In the genomic region with DNA sequence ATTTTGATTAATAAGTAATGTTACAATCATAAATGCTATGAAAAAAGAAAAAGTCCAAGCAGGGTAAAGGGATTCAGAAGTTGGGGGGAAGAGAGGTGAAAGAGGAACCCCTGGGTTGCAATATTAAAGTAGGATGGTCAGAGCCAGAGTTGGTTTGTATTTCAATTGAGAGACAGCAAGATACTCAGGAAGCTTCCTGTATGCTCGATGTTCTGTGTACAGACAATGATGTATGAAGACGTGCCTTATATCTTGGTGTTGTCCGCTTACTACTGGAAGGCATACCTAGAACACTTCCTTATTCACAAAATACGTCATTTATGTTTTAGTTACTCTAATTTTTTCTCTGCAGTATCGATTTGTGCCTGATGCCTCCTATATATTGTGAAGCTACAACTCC, we compare ENCODE assay signal across 12 cellular contexts.
DNase-seq lines count a peak whose midpoint lies in the region; ATAC-seq, FAIRE-seq and TF ChIP-seq lines count a peak whose summit lies in the region.
"Had no signal": no experiment of that assay in that cellular context is flagged by ENCODE, and none has a peak within 500 bp of the region (broad histone marks: within the 10 kb centered on the region; RNA-seq: fewer than 3 reads in every experiment).

No MANE protein-coding gene starts in this region.

- no peak for TF ChIP-seq POLR2A in thyroid gland (IDR thresholded peaks at IDR 0.05)

- H3K27me3 ChIP-seq in DND-41 (ENCODE audit: insufficient read depth, low read length, poor library complexity) (no peaks in the 10 kb centered on the region), OCI-LY3 (ENCODE audit: low read depth, low read length) (no peaks in the 10 kb centered on the region), keratinocyte (ENCODE audit: control insufficient read depth, extremely low read depth, insufficient read depth, low read length) (no peaks in the 10 kb centered on the region), thyroid gland (no peaks in the 10 kb centered on the region), SK-N-SH (ENCODE audit: insufficient read depth) (no peaks in the 10 kb centered on the region)
- H3K27me3 ChIP-seq: ascending aorta had no signal

- no peaks in the 10 kb centered on the region for H3F3A ChIP-seq in SK-N-SH (replicated peaks; ENCODE audit: insufficient read depth)

- H4K20me1 ChIP-seq in DND-41 (ENCODE audit: insufficient read depth, low read length), result peaks cover 67% of the 10 kb centered on the region
- peaks cover 96% of the 10 kb centered on the region for H4K20me1 ChIP-seq in OCI-LY3 (ENCODE audit: insufficient read depth, low read length)
- peaks cover 6% of the 10 kb centered on the region for H4K20me1 ChIP-seq in keratinocyte (ENCODE audit: control insufficient read depth, extremely low read depth, insufficient read depth, low read length)
- peaks cover 92% of the 10 kb centered on the region for H4K20me1 ChIP-seq in SK-N-SH (ENCODE audit: insufficient read depth)

- no peak for TF ChIP-seq EP300 in SK-N-SH (IDR thresholded peaks at IDR 0.05; ENCODE audit: borderline replicate concordance in 1 of 2, low read depth in 1 of 2, low read length in 1 of 2)

- no peak for TF ChIP-seq CTCF in DND-41 (IDR thresholded peaks at IDR 0.05; ENCODE audit: borderline replicate concordance, extremely low read depth, low read length, poor library complexity, severe bottlenecking)
- TF ChIP-seq CTCF in OCI-LY3 (IDR thresholded peaks at IDR 0.05; ENCODE audit: low read depth, low read length), result no peak
- no peak for TF ChIP-seq CTCF in keratinocyte (optimal IDR thresholded peaks at IDR 0.05 in 1 of 3, IDR thresholded peaks at IDR 0.05 in 1 of 3, conservative IDR thresholded peaks at IDR 0.05 in 1 of 3; ENCODE audit: extremely low read depth in 1 of 3, insufficient read depth in 2 of 3, low read length in 3 of 3)
- no peak for TF ChIP-seq CTCF in thyroid gland (IDR thresholded peaks at IDR 0.05)
- no peak for TF ChIP-seq CTCF in SK-N-SH (IDR thresholded peaks at IDR 0.05)

- H3K4me2 ChIP-seq in DND-41 (ENCODE audit: insufficient read depth, low read length) (no peak overlapping the region), OCI-LY3 (ENCODE audit: low read length) (peak overlapping the region; percentile 25; the same call in 1 of the 2 replicates), keratinocyte (ENCODE audit: control insufficient read depth, extremely low read depth, insufficient read depth, low read depth, low read length) (no peak overlapping the region), SK-N-SH (no peak overlapping the region)

- no peak overlapping the region for H3K9ac ChIP-seq in DND-41 (ENCODE audit: low read depth, low read length)
- no peak overlapping the region for H3K9ac ChIP-seq in OCI-LY3 (ENCODE audit: low read length)
- no peak overlapping the region for H3K9ac ChIP-seq in keratinocyte (ENCODE audit: control insufficient read depth, extremely low read depth, insufficient read depth, low read length)
- H3K9ac ChIP-seq in SK-N-SH, result no peak overlapping the region

- H3K9me3 ChIP-seq in DND-41 (ENCODE audit: insufficient read depth, low read length, severe bottlenecking) (no peaks in the 10 kb centered on the region), OCI-LY3 (ENCODE audit: insufficient read depth, low read length) (no peaks in the 10 kb centered on the region), keratinocyte (ENCODE audit: control insufficient read depth, low read depth, low read length) (no peaks in the 10 kb centered on the region), thyroid gland (no peaks in the 10 kb centered on the region), SK-N-SH (no peaks in the 10 kb centered on the region)
- H3K9me3 ChIP-seq: ascending aorta, lower lobe of right lung had no signal

- intact Hi-C loops in thyroid gland (cut with DNase I), result no loop called here

- H2AFZ ChIP-seq in DND-41 (ENCODE audit: low read depth, low read length) (no peak overlapping the region), OCI-LY3 (ENCODE audit: low read depth, low read length) (no peak overlapping the region), keratinocyte (ENCODE audit: control insufficient read depth, low read length) (no peak overlapping the region), SK-N-SH (ENCODE audit: low read depth) (no peak overlapping the region)

- WGBS in thyroid gland, 2 donors, result 84% methylated on average over 5 of the region's 5 CpGs
- WGBS in SK-N-SH (ENCODE audit: low lambda C conversion rate), result 77% methylated on average over 5 of the region's 5 CpGs

- POLR2A ChIA-PET in SK-N-SH (lab: Yijun Ruan, JAX), result no interaction called here

- ATAC-seq in DND-41 (ENCODE audit: insufficient read depth, low read depth) (0 out of 3 replicates have a peak, but pooled peaks have one; percentile 28), GM21529 (IDR thresholded peaks at IDR 0.05; ENCODE audit: unreplicated experiment) (peak; percentile 62), HG03565 (IDR thresholded peaks at IDR 0.05; ENCODE audit: unreplicated experiment) (no peak)
- ATAC-seq: lower lobe of right lung had no signal

- H3K9me2 ChIP-seq in SK-N-SH, result no peaks in the 10 kb centered on the region

- H3K79me2 ChIP-seq in DND-41 (ENCODE audit: insufficient read depth, low read length) (peaks cover 99% of the 10 kb centered on the region), OCI-LY3 (ENCODE audit: low read length) (peaks cover 99% of the 10 kb centered on the region), keratinocyte (ENCODE audit: control insufficient read depth, insufficient read depth, low read length) (peaks cover 96% of the 10 kb centered on the region), SK-N-SH (ENCODE audit: insufficient read depth) (peaks cover 97% of the 10 kb centered on the region)

- H3K4me3 ChIP-seq in DND-41 (ENCODE audit: low read depth in 1 of 2, low read length in 2 of 2) (no peak overlapping the region), OCI-LY3 (ENCODE audit: low read length) (no peak overlapping the region), keratinocyte (ENCODE audit: control insufficient read depth in 2 of 3, extremely low read depth in 1 of 3, insufficient read depth in 2 of 3, low read depth in 1 of 3, low read length in 3 of 3) (no peak overlapping the region), thyroid gland (replicated peaks in 1 of 3) (no peak overlapping the region), SK-N-SH (ENCODE audit: low read depth in 2 of 2, low read length in 1 of 2) (no peak overlapping the region)
- H3K4me3 ChIP-seq: ascending aorta, lower lobe of right lung had no signal

- no peak overlapping the region for H3K27ac ChIP-seq in DND-41 (ENCODE audit: low read length)
- no peak overlapping the region for H3K27ac ChIP-seq in OCI-LY3 (ENCODE audit: low read length)
- H3K27ac ChIP-seq in keratinocyte (ENCODE audit: control insufficient read depth, insufficient read depth, low read length), result peak overlapping the region; percentile 29
- no peak overlapping the region for H3K27ac ChIP-seq in thyroid gland
- H3K27ac ChIP-seq in SK-N-SH (ENCODE audit: low read depth in 2 of 2, low read length in 1 of 2), result no peak overlapping the region
- H3K27ac ChIP-seq: ascending aorta, lower lobe of right lung had no signal

- DNase-seq in DND-41, result no peak
- DNase-seq in keratinocyte (ENCODE audit: low read depth, low spot score), result no peak
- DNase-seq in thyroid gland, result no peak
- DNase-seq in SK-N-SH, result no peak
- no peak for DNase-seq in stimulated activated CD4-positive, alpha-beta T cell treated with anti-CD3 and anti-CD28 coated beads, Interleukin-4, amount 100 ng/mL, for 1 hour
- DNase-seq: lower lobe of right lung, small intestine had no signal

- H3K4me1 ChIP-seq in DND-41 (ENCODE audit: insufficient read depth, low read length), result peaks cover 35% of the 10 kb centered on the region
- H3K4me1 ChIP-seq in OCI-LY3 (ENCODE audit: low read length), result peaks cover 67% of the 10 kb centered on the region
- H3K4me1 ChIP-seq in keratinocyte (ENCODE audit: control insufficient read depth, extremely low read depth, insufficient read depth, low read length), result peaks cover 15% of the 10 kb centered on the region
- peaks cover 50 to 64% of the 10 kb centered on the region in 2 donors for H3K4me1 ChIP-seq in thyroid gland
- H3K4me1 ChIP-seq in SK-N-SH (ENCODE audit: control insufficient read depth in 1 of 2, insufficient read depth in 2 of 2, low read depth in 1 of 2, low read length in 1 of 2), result peaks cover 0 to 12% of the 10 kb centered on the region in 2 experiments; a peak in 3 of 4 replicates

- dilution Hi-C loops in keratinocyte (cut with MboI; ENCODE audit: extremely low pct_ligation_motif_present, low sequenced_read_pairs), result no loop called here

- no peak for TF ChIP-seq RAD21 in SK-N-SH (IDR thresholded peaks at IDR 0.05; ENCODE audit: low read length)

- H3K36me3 ChIP-seq in DND-41 (ENCODE audit: insufficient read depth, low read length) (no peaks in the 10 kb centered on the region), OCI-LY3 (replicated peaks; ENCODE audit: low read depth, low read length) (peaks cover 7% of the 10 kb centered on the region), keratinocyte (ENCODE audit: control insufficient read depth in 2 of 2, extremely low read depth in 1 of 2, insufficient read depth in 2 of 2, low read length in 2 of 2) (peaks cover 0 to 1% of the 10 kb centered on the region in 2 experiments), thyroid gland (no peaks in the 10 kb centered on the region), SK-N-SH (replicated peaks in 1 of 2; ENCODE audit: control insufficient read depth in 1 of 2, insufficient read depth in 2 of 2, low read length in 1 of 2) (peaks cover 0 to 4% of the 10 kb centered on the region in 2 experiments)
- H3K36me3 ChIP-seq: ascending aorta, lower lobe of right lung had no signal

- H3K9me1 ChIP-seq in keratinocyte (ENCODE audit: control insufficient read depth, extremely low read depth, insufficient read depth, low read length), result peaks cover 3% of the 10 kb centered on the region

- CTCF ChIA-PET in SK-N-SH (lab: Yijun Ruan, JAX), result interaction anchor here (1.3 to 1.9 kb wide), 2 partner anchors 10 to 34 kb away, joined by 3 to 5 read pairs; no protein-coding TSS in a partner anchor

- no peak for FAIRE-seq in keratinocyte (lab: Jason Lieb, UNC)
- FAIRE-seq: TTC549 had no signal

TF ChIP-seq in SK-N-SH, 30 proteins besides CTCF, POLR2A, EP300 and RAD21 (continues in another document):
- no peak for TF ChIP-seq ELF1 (IDR thresholded peaks at IDR 0.05)
- no peak for TF ChIP-seq SIN3A (IDR thresholded peaks at IDR 0.05; ENCODE audit: borderline replicate concordance, low read depth, low read length)
- TF ChIP-seq NFIC (IDR thresholded peaks at IDR 0.05; ENCODE audit: borderline replicate concordance), result no peak
- TF ChIP-seq FOXJ3 (CRISPR knock-in tag; IDR thresholded peaks at IDR 0.05), result no peak
- TF ChIP-seq, protein P1, sequence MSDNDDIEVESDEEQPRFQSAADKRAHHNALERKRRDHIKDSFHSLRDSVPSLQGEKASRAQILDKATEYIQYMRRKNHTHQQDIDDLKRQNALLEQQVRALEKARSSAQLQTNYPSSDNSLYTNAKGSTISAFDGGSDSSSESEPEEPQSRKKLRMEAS (IDR thresholded peaks at IDR 0.05; ENCODE audit: low read depth), result no peak
- TF ChIP-seq TCF12 (IDR thresholded peaks at IDR 0.05), result no peak
